Comparison of ENCODE assay signal across 2 cellular contexts in the genomic region with DNA sequence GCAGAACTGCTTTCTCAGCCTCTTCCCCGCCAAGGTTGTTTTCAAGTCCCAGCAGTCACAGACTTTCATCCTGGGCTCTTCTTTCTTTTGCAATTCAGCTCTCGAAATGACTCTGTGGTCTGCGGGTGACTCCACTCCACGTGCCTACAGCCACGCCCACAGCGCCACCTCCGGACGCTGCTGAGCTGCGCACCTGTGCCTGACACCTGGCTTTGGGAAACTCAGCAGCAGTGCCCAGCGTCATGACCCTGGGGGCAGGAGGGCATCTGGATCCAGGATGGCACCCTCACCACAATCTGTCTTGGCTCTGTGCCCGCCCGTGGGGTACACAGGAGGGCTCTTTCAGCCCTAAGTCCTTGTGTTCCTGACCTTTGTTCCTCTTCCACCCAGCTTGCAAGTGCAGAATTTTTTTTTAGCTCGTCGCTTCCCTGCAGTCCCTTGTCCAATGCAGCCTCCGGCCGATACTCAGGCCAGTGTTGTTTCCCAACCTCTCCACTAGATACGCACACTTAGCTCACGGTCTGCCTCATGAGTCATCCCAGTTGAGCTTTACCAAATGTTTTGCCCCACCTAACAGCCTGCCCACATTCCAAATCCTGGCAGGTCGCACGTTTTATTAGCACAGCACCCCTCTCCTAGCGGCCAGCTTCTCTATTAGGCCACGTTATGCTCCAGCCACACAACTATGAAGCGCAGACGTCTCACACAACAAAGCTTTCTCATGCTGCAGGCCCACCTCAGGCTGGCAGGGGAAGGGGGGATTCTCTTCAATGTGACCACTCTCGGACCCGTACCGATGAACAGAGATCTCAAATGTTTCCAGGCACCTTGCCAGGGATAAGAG.
A peak's percentile ranks its signal among the peaks of the same experiment; 100 is the strongest.
TF ChIP-seq lines count a peak whose summit lies in the region.

No MANE protein-coding gene starts in this region.

TF ChIP-seq in GM12878, 131 proteins besides CTCF, POLR2A, EP300 and RAD21 (continues in another document):
- peak; percentile 93 for TF ChIP-seq MXI1 (IDR thresholded peaks at IDR 0.05; ENCODE audit: low read depth, low read length)
- 0 out of 2 replicates have a peak, but pooled peaks have one; percentile 28 for TF ChIP-seq EED (IDR thresholded peaks at IDR 0.05; ENCODE audit: low read depth)
- 0 out of 2 replicates have a peak, but pooled peaks have one; percentile 42 for TF ChIP-seq MEF2A (IDR thresholded peaks at IDR 0.05; ENCODE audit: insufficient read depth, low read depth, low read length)
- TF ChIP-seq EZH2 (IDR thresholded peaks at IDR 0.05; ENCODE audit: borderline replicate concordance, control insufficient read depth, low read depth, low read length): no peak
- TF ChIP-seq, protein P1, sequence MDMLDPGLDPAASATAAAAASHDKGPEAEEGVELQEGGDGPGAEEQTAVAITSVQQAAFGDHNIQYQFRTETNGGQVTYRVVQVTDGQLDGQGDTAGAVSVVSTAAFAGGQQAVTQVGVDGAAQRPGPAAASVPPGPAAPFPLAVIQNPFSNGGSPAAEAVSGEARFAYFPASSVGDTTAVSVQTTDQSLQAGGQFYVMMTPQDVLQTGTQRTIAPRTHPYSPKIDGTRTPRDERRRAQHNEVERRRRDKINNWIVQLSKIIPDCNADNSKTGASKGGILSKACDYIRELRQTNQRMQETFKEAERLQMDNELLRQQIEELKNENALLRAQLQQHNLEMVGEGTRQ (IDR thresholded peaks at IDR 0.05; ENCODE audit: borderline replicate concordance, low read depth, low read length): peak; percentile 33; the same call in 1 of the 2 replicates
- TF ChIP-seq ATF7 (IDR thresholded peaks at IDR 0.05; ENCODE audit: low read depth): peak; percentile 54
- TF ChIP-seq ZNF274 (IDR thresholded peaks at IDR 0.05; ENCODE audit: insufficient read depth, insufficient read length): no peak
- peak; percentile 85 for TF ChIP-seq NR2F1 (conservative IDR thresholded peaks at IDR 0.05)
- peak; percentile 95 for TF ChIP-seq TCF12 (IDR thresholded peaks at IDR 0.05; ENCODE audit: low read depth, low read length)
- TF ChIP-seq IRF4 (IDR thresholded peaks at IDR 0.05; ENCODE audit: low read depth, low read length): peak; percentile 96
- TF ChIP-seq JUND (IDR thresholded peaks at IDR 0.05; ENCODE audit: low read depth, low read length): peak; percentile 71; the same call in 1 of the 2 replicates
- TF ChIP-seq MEF2B (IDR thresholded peaks at IDR 0.05; ENCODE audit: partially characterized antibody, poor library complexity, severe bottlenecking): peak; percentile 56
- 0 out of 2 replicates have a peak, but pooled peaks have one; percentile 17 for TF ChIP-seq YY1 (IDR thresholded peaks at IDR 0.05; ENCODE audit: low read depth, low read length)
- TF ChIP-seq, protein P2, sequence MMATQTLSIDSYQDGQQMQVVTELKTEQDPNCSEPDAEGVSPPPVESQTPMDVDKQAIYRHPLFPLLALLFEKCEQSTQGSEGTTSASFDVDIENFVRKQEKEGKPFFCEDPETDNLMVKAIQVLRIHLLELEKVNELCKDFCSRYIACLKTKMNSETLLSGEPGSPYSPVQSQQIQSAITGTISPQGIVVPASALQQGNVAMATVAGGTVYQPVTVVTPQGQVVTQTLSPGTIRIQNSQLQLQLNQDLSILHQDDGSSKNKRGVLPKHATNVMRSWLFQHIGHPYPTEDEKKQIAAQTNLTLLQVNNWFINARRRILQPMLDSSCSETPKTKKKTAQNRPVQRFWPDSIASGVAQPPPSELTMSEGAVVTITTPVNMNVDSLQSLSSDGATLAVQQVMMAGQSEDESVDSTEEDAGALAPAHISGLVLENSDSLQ (IDR thresholded peaks at IDR 0.05): no peak
- peak; percentile 99 for TF ChIP-seq BHLHE40 (IDR thresholded peaks at IDR 0.05; ENCODE audit: borderline replicate concordance in 1 of 2, low read depth in 2 of 2, low read length in 1 of 2)
- peak; percentile 58 to 68 for TF ChIP-seq IKZF2 (IDR thresholded peaks at IDR 0.05)
- 0 out of 2 replicates have a peak, but pooled peaks have one; percentile 38 for TF ChIP-seq STAT1 (conservative IDR thresholded peaks at IDR 0.05)
- peak; percentile 47; the same call in 1 of the 2 replicates for TF ChIP-seq SIN3A (IDR thresholded peaks at IDR 0.05; ENCODE audit: low read depth, low read length)
- peak; percentile 56; the same call in 1 of the 2 replicates for TF ChIP-seq MTA2 (IDR thresholded peaks at IDR 0.05; ENCODE audit: low read depth)
- TF ChIP-seq, protein P3, sequence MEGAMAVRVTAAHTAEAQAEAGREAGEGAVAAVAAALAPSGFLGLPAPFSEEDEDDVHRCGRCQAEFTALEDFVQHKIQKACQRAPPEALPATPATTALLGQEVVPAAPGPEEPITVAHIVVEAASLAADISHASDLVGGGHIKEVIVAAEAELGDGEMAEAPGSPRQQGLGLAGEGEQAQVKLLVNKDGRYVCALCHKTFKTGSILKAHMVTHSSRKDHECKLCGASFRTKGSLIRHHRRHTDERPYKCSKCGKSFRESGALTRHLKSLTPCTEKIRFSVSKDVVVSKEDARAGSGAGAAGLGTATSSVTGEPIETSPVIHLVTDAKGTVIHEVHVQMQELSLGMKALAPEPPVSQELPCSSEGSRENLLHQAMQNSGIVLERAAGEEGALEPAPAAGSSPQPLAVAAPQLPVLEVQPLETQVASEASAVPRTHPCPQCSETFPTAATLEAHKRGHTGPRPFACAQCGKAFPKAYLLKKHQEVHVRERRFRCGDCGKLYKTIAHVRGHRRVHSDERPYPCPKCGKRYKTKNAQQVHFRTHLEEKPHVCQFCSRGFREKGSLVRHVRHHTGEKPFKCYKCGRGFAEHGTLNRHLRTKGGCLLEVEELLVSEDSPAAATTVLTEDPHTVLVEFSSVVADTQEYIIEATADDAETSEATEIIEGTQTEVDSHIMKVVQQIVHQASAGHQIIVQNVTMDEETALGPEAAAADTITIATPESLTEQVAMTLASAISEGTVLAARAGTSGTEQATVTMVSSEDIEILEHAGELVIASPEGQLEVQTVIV (IDR thresholded peaks at IDR 0.05; ENCODE audit: borderline replicate concordance, partially characterized antibody): no peak
- peak; percentile 63 for TF ChIP-seq MYC (IDR thresholded peaks at IDR 0.05; ENCODE audit: insufficient read depth, insufficient read length, insufficient replicate concordance, low read length, severe bottlenecking)
- no peak for TF ChIP-seq ASH2L (IDR thresholded peaks at IDR 0.05; ENCODE audit: borderline replicate concordance, low read depth)
- TF ChIP-seq ETV6 (conservative IDR thresholded peaks at IDR 0.05 in 1 of 2, IDR thresholded peaks at IDR 0.05 in 1 of 2; ENCODE audit: borderline replicate concordance in 1 of 2, low read depth in 1 of 2): peak in 1 of 2 experiments; percentile 33; a peak in 2 of 4 replicates
- TF ChIP-seq SMARCA5 (IDR thresholded peaks at IDR 0.05): peak; percentile 66; the same call in 1 of the 2 replicates
- 0 out of 2 replicates have a peak, but pooled peaks have one; percentile 32 for TF ChIP-seq TBL1XR1 (IDR thresholded peaks at IDR 0.05; ENCODE audit: low read depth, low read length)

TF ChIP-seq in liver, 16 proteins besides CTCF, POLR2A, EP300 and RAD21:
- TF ChIP-seq EGR1 (IDR thresholded peaks at IDR 0.05; ENCODE audit: low read depth in 2 of 2) (no peak), HNF4A (conservative IDR thresholded peaks at IDR 0.05) (peak; percentile 91 to 93), SP1 (IDR thresholded peaks at IDR 0.05) (peak; percentile 92), FOXA2 (IDR thresholded peaks at IDR 0.05) (peak; percentile 34), HNF4G (IDR thresholded peaks at IDR 0.05) (peak; percentile 64), JUND (IDR thresholded peaks at IDR 0.05) (peak; percentile 97 to 98), NR2F2 (IDR thresholded peaks at IDR 0.05) (no peak), GABPA (IDR thresholded peaks at IDR 0.05 in 1 of 2, conservative IDR thresholded peaks at IDR 0.05 in 1 of 2) (no peak), RXRA (IDR thresholded peaks at IDR 0.05) (peak; percentile 71 to 87), YY1 (IDR thresholded peaks at IDR 0.05) (no peak), FOXA1 (IDR thresholded peaks at IDR 0.05) (no peak), TAF1 (conservative IDR thresholded peaks at IDR 0.05) (no peak)
- TF ChIP-seq, protein P4, sequence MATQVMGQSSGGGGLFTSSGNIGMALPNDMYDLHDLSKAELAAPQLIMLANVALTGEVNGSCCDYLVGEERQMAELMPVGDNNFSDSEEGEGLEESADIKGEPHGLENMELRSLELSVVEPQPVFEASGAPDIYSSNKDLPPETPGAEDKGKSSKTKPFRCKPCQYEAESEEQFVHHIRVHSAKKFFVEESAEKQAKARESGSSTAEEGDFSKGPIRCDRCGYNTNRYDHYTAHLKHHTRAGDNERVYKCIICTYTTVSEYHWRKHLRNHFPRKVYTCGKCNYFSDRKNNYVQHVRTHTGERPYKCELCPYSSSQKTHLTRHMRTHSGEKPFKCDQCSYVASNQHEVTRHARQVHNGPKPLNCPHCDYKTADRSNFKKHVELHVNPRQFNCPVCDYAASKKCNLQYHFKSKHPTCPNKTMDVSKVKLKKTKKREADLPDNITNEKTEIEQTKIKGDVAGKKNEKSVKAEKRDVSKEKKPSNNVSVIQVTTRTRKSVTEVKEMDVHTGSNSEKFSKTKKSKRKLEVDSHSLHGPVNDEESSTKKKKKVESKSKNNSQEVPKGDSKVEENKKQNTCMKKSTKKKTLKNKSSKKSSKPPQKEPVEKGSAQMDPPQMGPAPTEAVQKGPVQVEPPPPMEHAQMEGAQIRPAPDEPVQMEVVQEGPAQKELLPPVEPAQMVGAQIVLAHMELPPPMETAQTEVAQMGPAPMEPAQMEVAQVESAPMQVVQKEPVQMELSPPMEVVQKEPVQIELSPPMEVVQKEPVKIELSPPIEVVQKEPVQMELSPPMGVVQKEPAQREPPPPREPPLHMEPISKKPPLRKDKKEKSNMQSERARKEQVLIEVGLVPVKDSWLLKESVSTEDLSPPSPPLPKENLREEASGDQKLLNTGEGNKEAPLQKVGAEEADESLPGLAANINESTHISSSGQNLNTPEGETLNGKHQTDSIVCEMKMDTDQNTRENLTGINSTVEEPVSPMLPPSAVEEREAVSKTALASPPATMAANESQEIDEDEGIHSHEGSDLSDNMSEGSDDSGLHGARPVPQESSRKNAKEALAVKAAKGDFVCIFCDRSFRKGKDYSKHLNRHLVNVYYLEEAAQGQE (IDR thresholded peaks at IDR 0.05): peak; percentile 53
- TF ChIP-seq, protein P5, sequence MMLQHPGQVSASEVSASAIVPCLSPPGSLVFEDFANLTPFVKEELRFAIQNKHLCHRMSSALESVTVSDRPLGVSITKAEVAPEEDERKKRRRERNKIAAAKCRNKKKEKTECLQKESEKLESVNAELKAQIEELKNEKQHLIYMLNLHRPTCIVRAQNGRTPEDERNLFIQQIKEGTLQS (IDR thresholded peaks at IDR 0.05): no peak
- TF ChIP-seq, protein P6, sequence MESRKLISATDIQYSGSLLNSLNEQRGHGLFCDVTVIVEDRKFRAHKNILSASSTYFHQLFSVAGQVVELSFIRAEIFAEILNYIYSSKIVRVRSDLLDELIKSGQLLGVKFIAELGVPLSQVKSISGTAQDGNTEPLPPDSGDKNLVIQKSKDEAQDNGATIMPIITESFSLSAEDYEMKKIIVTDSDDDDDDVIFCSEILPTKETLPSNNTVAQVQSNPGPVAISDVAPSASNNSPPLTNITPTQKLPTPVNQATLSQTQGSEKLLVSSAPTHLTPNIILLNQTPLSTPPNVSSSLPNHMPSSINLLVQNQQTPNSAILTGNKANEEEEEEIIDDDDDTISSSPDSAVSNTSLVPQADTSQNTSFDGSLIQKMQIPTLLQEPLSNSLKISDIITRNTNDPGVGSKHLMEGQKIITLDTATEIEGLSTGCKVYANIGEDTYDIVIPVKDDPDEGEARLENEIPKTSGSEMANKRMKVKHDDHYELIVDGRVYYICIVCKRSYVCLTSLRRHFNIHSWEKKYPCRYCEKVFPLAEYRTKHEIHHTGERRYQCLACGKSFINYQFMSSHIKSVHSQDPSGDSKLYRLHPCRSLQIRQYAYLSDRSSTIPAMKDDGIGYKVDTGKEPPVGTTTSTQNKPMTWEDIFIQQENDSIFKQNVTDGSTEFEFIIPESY (IDR thresholded peaks at IDR 0.05): no peak
